38 cellular contexts compared by ENCODE assay signal in the genomic region with DNA sequence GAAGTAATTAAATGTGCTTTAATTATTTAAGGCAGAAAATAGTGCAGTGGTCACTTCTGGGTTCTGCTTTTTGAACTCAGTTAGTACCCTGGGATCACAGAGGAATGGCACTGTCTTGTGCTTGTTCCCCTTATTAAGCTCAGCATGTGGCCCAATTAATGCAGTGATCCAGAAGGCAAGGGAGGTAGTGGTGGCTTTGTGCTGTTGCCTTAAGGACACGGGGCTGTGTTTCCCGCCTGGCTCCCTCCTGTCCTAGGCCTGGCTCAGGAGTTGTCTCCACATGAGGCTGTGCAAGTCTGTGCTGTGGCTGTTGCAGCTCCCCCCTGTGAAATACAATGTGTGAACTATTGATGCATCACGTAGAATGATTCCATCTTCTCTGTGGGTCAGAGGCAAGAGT. TPM values are rescaled to one million over a fixed set of nuclear protein-coding genes. Genes with fewer than 3 reads are reported as not detected.
A peak's percentile ranks its signal among the peaks of the same experiment; 100 is the strongest.
DNase-seq lines count a peak whose midpoint lies in the region; ATAC-seq lines count a peak whose summit lies in the region.
"Had no signal": no experiment of that assay in that cellular context is flagged by ENCODE, and none has a peak within 500 bp of the region (broad histone marks: within the 10 kb centered on the region; RNA-seq: fewer than 3 reads in every experiment).

No MANE protein-coding gene starts in this region.

- ATAC-seq in left lobe of liver (no peak), HG03439 (IDR thresholded peaks at IDR 0.05; ENCODE audit: unreplicated experiment) (no peak), HG03460 (IDR thresholded peaks at IDR 0.05; ENCODE audit: unreplicated experiment) (no peak)
- ATAC-seq: esophagus mucosa; heart right ventricle; HepG2; psoas muscle; stimulated activated naive CD8-positive, alpha-beta T cell treated with anti-CD3 and anti-CD28 coated beads, Interleukin-15, amount 100 ng/mL, for 72 hours had no signal

- peak; percentile 5 for DNase-seq in NCI-H1694 treated with DMSO at 0.1 percent for 48 hours (lab: John Stamatoyannopoulos, UW)
- no peak for DNase-seq in NCI-H1694 (lab: John Stamatoyannopoulos, UW)
- DNase-seq in ELF-1 (ENCODE audit: low read depth, low spot score), result peak; percentile 43
- peak; percentile 48 for DNase-seq in NCI-H2227 treated with DMSO at 0.1 percent for 48 hours (lab: John Stamatoyannopoulos, UW)
- DNase-seq in left lobe of liver (ENCODE audit: low spot score), result peak; percentile 19
- no peak for DNase-seq in NCI-H187 treated with DMSO at 0.1 percent for 48 hours (lab: John Stamatoyannopoulos, UW)
- DNase-seq: activated CD4-positive, alpha-beta T cell treated with anti-CD3 and anti-CD28 coated beads for 48 hours; activated effector memory CD4-positive, alpha-beta T cell treated with anti-CD3 and anti-CD28 coated beads, Interleukin-2, amount 50 U/mL, for 16 hours; activated naive CD8-positive, alpha-beta T cell treated with anti-CD3 and anti-CD28 coated beads, Interleukin-2, amount 10 ng/mL, durations not matched to agents 7 days and 5 days; activated T-cell treated with anti-CD3 and anti-CD28 coated beads, Interleukin-2, amount 50 U/mL, for 24 hours; cortex of kidney; heart right ventricle; midbrain; MV-4-11; naive B cell; NCI-H187; NCI-H226; NCI-H526 treated with DMSO at 0.1 percent for 48 hours; OCI-M1; psoas muscle; sigmoid colon; stimulated activated CD4-positive, alpha-beta T cell treated with anti-CD3 and anti-CD28 coated beads, Interleukin-12 subunit alpha, Interleukin-12 subunit beta, amount 100 ng/mL, for 4 hours; stimulated activated CD4-positive, alpha-beta T cell treated with anti-CD3 and anti-CD28 coated beads, Interleukin-2, amount 100 ng/mL, for 48 hours; stimulated activated naive CD8-positive, alpha-beta T cell treated with anti-CD3 and anti-CD28 coated beads, Interleukin-15, amount 100 ng/mL, for 72 hours; T1000; WERI-Rb-1 had no signal

RNA-seq across cellular contexts. Expression of gene CABP7, which starts 49.2 kb away (rescaled TPM):
- total RNA-seq in left lobe of liver, result not detected
- total RNA-seq: activated CD8-positive, alpha-beta memory T cell treated with anti-CD3 and anti-CD28 coated beads for 36 hours; ascending aorta; cardiac muscle cell; esophagus mucosa; fibroblast of villous mesenchyme; heart right ventricle; HepG2; kidney epithelial cell; lower leg skin; psoas muscle; SJSA1; vagina had no signal

Comparison
In these comparisons a context has a peak if more than half of its experiments do, and no peak if none do; other contexts are left out.
1. DNase-seq: peak in NCI-H1694 treated with DMSO at 0.1 percent for 48 hours (single experiment), ELF-1 (single experiment), NCI-H2227 treated with DMSO at 0.1 percent for 48 hours (single experiment) and left lobe of liver (single experiment); none in NCI-H1694 (single experiment) and NCI-H187 treated with DMSO at 0.1 percent for 48 hours (single experiment).